1 cellular context compared by ENCODE assay signal in the genomic region with DNA sequence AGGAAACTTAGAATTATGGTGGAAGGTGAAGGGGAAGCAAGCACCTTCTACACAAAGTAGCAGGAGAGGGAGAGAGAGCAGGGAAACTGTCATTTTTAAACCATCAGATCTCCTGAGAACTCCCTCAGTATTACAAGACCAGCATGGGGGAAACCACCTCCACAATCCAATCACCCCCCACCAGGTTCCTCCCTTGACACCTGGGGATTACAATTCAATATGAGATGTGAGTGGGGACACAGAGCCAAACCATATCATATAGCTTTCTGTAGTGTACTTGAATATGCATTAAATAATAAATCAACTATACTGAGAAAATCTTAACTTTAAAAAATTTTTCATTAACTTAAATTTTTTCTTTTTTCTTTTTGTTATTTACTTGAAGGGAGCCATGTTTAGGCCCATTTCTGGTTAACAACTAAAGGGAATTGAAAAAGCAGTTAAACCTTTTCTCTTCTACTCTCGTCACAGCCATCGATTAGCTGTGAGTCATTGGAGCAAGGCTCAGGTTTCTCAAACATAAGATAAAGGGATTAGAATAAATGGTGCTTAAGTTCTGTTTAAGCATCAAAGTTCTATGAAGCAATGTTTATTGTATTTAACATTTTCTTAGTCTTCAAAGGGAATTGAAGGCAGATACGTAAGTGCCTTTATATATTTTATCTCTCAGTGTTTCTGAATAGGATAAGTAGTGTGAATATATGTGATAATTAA.
TF ChIP-seq lines count a peak whose summit lies in the region.

No MANE protein-coding gene starts in this region.

TF ChIP-seq in HepG2, 621 proteins besides CTCF, POLR2A, EP300 and RAD21 (continued from another document and continues in another):
- TF ChIP-seq, protein P1, sequence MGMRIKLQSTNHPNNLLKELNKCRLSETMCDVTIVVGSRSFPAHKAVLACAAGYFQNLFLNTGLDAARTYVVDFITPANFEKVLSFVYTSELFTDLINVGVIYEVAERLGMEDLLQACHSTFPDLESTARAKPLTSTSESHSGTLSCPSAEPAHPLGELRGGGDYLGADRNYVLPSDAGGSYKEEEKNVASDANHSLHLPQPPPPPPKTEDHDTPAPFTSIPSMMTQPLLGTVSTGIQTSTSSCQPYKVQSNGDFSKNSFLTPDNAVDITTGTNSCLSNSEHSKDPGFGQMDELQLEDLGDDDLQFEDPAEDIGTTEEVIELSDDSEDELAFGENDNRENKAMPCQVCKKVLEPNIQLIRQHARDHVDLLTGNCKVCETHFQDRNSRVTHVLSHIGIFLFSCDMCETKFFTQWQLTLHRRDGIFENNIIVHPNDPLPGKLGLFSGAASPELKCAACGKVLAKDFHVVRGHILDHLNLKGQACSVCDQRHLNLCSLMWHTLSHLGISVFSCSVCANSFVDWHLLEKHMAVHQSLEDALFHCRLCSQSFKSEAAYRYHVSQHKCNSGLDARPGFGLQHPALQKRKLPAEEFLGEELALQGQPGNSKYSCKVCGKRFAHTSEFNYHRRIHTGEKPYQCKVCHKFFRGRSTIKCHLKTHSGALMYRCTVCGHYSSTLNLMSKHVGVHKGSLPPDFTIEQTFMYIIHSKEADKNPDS (CRISPR knock-in tag; IDR thresholded peaks at IDR 0.05): no peak
- TF ChIP-seq ZEB1 (IDR thresholded peaks at IDR 0.05; ENCODE audit: insufficient replicate concordance, low read depth) (no peak), ZNF709 (CRISPR knock-in tag; IDR thresholded peaks at IDR 0.05) (no peak), ZNF274 (CRISPR knock-in tag; IDR thresholded peaks at IDR 0.05) (no peak), MIER3 (CRISPR knock-in tag; IDR thresholded peaks at IDR 0.05; ENCODE audit: borderline replicate concordance) (peak; percentile 73; the same call in 1 of the 2 replicates), FOXA3 (CRISPR knock-in tag; IDR thresholded peaks at IDR 0.05) (peak; percentile 94), RARA (CRISPR knock-in tag; IDR thresholded peaks at IDR 0.05) (peak; percentile 64), FOXK1 (CRISPR knock-in tag; IDR thresholded peaks at IDR 0.05; ENCODE audit: borderline replicate concordance, low read depth) (peak; percentile 41; the same call in 1 of the 2 replicates), RCOR2 (CRISPR knock-in tag; IDR thresholded peaks at IDR 0.05) (peak; percentile 85), ZNF343 (CRISPR knock-in tag; IDR thresholded peaks at IDR 0.05) (no peak), CHCHD3 (CRISPR knock-in tag; IDR thresholded peaks at IDR 0.05) (no peak), ZFP62 (CRISPR knock-in tag; IDR thresholded peaks at IDR 0.05) (no peak), SMAD1 (CRISPR knock-in tag; IDR thresholded peaks at IDR 0.05; ENCODE audit: borderline replicate concordance, low read depth) (no peak), REL (CRISPR knock-in tag; conservative IDR thresholded peaks at IDR 0.05) (no peak), ZNF496 (CRISPR knock-in tag; IDR thresholded peaks at IDR 0.05; ENCODE audit: insufficient replicate concordance) (no peak), PHF5A (CRISPR knock-in tag; IDR thresholded peaks at IDR 0.05; ENCODE audit: low read depth, unreplicated experiment) (no peak), ZNF703 (CRISPR knock-in tag; IDR thresholded peaks at IDR 0.05; ENCODE audit: borderline replicate concordance) (no peak), PPARG (CRISPR knock-in tag; conservative IDR thresholded peaks at IDR 0.05) (peak; percentile 93), TBX2 (CRISPR knock-in tag; IDR thresholded peaks at IDR 0.05; ENCODE audit: borderline replicate concordance) (peak; percentile 52; the same call in 1 of the 2 replicates), ZNF605 (CRISPR knock-in tag; IDR thresholded peaks at IDR 0.05) (no peak), ZNF382 (CRISPR knock-in tag; IDR thresholded peaks at IDR 0.05; ENCODE audit: borderline replicate concordance) (no peak), SIX1 (CRISPR knock-in tag; IDR thresholded peaks at IDR 0.05; ENCODE audit: borderline replicate concordance) (peak; percentile 99), ARNT (IDR thresholded peaks at IDR 0.05) (no peak), NR2F2 (IDR thresholded peaks at IDR 0.05; ENCODE audit: borderline replicate concordance, low read depth) (peak; percentile 81; the same call in 1 of the 2 replicates), ZFYVE20 (CRISPR knock-in tag; IDR thresholded peaks at IDR 0.05; ENCODE audit: borderline replicate concordance, low read depth) (no peak), KMT2A (CRISPR knock-in tag; IDR thresholded peaks at IDR 0.05) (no peak), NFIC (IDR thresholded peaks at IDR 0.05; ENCODE audit: low read length) (peak; percentile 98), SIN3A (IDR thresholded peaks at IDR 0.05; ENCODE audit: borderline replicate concordance, low read depth, low read length) (no peak), CENPX (CRISPR knock-in tag; IDR thresholded peaks at IDR 0.05) (no peak), POGZ (CRISPR knock-in tag; IDR thresholded peaks at IDR 0.05) (peak; percentile 88), ATRX (CRISPR knock-in tag; IDR thresholded peaks at IDR 0.05; ENCODE audit: borderline replicate concordance) (no peak), SCMH1 (CRISPR knock-in tag; IDR thresholded peaks at IDR 0.05; ENCODE audit: borderline replicate concordance) (no peak)
- TF ChIP-seq, protein P2, sequence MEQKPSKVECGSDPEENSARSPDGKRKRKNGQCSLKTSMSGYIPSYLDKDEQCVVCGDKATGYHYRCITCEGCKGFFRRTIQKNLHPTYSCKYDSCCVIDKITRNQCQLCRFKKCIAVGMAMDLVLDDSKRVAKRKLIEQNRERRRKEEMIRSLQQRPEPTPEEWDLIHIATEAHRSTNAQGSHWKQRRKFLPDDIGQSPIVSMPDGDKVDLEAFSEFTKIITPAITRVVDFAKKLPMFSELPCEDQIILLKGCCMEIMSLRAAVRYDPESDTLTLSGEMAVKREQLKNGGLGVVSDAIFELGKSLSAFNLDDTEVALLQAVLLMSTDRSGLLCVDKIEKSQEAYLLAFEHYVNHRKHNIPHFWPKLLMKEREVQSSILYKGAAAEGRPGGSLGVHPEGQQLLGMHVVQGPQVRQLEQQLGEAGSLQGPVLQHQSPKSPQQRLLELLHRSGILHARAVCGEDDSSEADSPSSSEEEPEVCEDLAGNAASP (CRISPR knock-in tag; IDR thresholded peaks at IDR 0.05; ENCODE audit: borderline replicate concordance): peak; percentile 43; the same call in 1 of the 2 replicates
- TF ChIP-seq, protein P3, sequence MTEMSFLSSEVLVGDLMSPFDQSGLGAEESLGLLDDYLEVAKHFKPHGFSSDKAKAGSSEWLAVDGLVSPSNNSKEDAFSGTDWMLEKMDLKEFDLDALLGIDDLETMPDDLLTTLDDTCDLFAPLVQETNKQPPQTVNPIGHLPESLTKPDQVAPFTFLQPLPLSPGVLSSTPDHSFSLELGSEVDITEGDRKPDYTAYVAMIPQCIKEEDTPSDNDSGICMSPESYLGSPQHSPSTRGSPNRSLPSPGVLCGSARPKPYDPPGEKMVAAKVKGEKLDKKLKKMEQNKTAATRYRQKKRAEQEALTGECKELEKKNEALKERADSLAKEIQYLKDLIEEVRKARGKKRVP (CRISPR knock-in tag; IDR thresholded peaks at IDR 0.05): peak in 1 of 2 experiments; percentile 69; a peak in 1 of 4 replicates
- TF ChIP-seq, protein P4, sequence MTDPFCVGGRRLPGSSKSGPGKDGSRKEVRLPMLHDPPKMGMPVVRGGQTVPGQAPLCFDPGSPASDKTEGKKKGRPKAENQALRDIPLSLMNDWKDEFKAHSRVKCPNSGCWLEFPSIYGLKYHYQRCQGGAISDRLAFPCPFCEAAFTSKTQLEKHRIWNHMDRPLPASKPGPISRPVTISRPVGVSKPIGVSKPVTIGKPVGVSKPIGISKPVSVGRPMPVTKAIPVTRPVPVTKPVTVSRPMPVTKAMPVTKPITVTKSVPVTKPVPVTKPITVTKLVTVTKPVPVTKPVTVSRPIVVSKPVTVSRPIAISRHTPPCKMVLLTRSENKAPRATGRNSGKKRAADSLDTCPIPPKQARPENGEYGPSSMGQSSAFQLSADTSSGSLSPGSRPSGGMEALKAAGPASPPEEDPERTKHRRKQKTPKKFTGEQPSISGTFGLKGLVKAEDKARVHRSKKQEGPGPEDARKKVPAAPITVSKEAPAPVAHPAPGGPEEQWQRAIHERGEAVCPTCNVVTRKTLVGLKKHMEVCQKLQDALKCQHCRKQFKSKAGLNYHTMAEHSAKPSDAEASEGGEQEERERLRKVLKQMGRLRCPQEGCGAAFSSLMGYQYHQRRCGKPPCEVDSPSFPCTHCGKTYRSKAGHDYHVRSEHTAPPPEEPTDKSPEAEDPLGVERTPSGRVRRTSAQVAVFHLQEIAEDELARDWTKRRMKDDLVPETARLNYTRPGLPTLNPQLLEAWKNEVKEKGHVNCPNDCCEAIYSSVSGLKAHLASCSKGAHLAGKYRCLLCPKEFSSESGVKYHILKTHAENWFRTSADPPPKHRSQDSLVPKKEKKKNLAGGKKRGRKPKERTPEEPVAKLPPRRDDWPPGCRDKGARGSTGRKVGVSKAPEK (CRISPR knock-in tag; IDR thresholded peaks at IDR 0.05; ENCODE audit: borderline replicate concordance): no peak
- TF ChIP-seq, protein P5, sequence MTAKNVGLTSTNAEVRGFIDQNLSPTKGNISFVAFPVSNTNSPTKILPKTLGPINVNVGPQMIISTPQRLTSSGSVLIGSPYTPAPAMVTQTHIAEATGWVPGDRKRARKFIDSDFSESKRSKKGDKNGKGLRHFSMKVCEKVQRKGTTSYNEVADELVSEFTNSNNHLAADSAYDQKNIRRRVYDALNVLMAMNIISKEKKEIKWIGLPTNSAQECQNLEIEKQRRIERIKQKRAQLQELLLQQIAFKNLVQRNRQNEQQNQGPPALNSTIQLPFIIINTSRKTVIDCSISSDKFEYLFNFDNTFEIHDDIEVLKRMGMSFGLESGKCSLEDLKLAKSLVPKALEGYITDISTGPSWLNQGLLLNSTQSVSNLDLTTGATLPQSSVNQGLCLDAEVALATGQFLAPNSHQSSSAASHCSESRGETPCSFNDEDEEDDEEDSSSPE (CRISPR knock-in tag; IDR thresholded peaks at IDR 0.05): 0 out of 2 replicates have a peak, but pooled peaks have one; percentile 21
- TF ChIP-seq, protein P6, sequence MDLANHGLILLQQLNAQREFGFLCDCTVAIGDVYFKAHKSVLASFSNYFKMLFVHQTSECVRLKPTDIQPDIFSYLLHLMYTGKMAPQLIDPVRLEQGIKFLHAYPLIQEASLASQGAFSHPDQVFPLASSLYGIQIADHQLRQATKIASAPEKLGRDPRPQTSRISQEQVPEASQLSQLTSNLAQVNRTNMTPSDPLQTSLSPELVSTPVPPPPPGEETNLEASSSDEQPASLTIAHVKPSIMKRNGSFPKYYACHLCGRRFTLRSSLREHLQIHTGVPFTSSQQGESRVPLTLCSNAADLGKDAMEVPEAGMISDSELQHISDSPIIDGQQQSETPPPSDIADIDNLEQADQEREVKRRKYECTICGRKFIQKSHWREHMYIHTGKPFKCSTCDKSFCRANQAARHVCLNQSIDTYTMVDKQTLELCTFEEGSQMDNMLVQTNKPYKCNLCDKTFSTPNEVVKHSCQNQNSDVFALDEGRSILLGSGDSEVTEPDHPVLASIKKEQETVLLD (CRISPR knock-in tag; IDR thresholded peaks at IDR 0.05; ENCODE audit: low read depth): no peak
- TF ChIP-seq, protein P7, sequence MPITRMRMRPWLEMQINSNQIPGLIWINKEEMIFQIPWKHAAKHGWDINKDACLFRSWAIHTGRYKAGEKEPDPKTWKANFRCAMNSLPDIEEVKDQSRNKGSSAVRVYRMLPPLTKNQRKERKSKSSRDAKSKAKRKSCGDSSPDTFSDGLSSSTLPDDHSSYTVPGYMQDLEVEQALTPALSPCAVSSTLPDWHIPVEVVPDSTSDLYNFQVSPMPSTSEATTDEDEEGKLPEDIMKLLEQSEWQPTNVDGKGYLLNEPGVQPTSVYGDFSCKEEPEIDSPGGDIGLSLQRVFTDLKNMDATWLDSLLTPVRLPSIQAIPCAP (CRISPR knock-in tag; IDR thresholded peaks at IDR 0.05; ENCODE audit: low read depth): no peak
- TF ChIP-seq, protein P8, sequence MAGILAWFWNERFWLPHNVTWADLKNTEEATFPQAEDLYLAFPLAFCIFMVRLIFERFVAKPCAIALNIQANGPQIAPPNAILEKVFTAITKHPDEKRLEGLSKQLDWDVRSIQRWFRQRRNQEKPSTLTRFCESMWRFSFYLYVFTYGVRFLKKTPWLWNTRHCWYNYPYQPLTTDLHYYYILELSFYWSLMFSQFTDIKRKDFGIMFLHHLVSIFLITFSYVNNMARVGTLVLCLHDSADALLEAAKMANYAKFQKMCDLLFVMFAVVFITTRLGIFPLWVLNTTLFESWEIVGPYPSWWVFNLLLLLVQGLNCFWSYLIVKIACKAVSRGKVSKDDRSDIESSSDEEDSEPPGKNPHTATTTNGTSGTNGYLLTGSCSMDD (CRISPR knock-in tag; IDR thresholded peaks at IDR 0.05): no peak
- TF ChIP-seq, protein P9, sequence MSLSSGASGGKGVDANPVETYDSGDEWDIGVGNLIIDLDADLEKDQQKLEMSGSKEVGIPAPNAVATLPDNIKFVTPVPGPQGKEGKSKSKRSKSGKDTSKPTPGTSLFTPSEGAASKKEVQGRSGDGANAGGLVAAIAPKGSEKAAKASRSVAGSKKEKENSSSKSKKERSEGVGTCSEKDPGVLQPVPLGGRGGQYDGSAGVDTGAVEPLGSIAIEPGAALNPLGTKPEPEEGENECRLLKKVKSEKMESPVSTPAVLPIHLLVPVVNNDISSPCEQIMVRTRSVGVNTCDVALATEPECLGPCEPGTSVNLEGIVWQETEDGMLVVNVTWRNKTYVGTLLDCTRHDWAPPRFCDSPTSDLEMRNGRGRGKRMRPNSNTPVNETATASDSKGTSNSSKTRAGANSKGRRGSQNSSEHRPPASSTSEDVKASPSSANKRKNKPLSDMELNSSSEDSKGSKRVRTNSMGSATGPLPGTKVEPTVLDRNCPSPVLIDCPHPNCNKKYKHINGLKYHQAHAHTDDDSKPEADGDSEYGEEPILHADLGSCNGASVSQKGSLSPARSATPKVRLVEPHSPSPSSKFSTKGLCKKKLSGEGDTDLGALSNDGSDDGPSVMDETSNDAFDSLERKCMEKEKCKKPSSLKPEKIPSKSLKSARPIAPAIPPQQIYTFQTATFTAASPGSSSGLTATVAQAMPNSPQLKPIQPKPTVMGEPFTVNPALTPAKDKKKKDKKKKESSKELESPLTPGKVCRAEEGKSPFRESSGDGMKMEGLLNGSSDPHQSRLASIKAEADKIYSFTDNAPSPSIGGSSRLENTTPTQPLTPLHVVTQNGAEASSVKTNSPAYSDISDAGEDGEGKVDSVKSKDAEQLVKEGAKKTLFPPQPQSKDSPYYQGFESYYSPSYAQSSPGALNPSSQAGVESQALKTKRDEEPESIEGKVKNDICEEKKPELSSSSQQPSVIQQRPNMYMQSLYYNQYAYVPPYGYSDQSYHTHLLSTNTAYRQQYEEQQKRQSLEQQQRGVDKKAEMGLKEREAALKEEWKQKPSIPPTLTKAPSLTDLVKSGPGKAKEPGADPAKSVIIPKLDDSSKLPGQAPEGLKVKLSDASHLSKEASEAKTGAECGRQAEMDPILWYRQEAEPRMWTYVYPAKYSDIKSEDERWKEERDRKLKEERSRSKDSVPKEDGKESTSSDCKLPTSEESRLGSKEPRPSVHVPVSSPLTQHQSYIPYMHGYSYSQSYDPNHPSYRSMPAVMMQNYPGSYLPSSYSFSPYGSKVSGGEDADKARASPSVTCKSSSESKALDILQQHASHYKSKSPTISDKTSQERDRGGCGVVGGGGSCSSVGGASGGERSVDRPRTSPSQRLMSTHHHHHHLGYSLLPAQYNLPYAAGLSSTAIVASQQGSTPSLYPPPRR (CRISPR knock-in tag; IDR thresholded peaks at IDR 0.05; ENCODE audit: borderline replicate concordance): peak; percentile 87
- TF ChIP-seq, protein P10, sequence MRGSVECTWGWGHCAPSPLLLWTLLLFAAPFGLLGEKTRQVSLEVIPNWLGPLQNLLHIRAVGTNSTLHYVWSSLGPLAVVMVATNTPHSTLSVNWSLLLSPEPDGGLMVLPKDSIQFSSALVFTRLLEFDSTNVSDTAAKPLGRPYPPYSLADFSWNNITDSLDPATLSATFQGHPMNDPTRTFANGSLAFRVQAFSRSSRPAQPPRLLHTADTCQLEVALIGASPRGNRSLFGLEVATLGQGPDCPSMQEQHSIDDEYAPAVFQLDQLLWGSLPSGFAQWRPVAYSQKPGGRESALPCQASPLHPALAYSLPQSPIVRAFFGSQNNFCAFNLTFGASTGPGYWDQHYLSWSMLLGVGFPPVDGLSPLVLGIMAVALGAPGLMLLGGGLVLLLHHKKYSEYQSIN (CRISPR knock-in tag; IDR thresholded peaks at IDR 0.05; ENCODE audit: borderline replicate concordance): no peak
